In the genomic region with DNA sequence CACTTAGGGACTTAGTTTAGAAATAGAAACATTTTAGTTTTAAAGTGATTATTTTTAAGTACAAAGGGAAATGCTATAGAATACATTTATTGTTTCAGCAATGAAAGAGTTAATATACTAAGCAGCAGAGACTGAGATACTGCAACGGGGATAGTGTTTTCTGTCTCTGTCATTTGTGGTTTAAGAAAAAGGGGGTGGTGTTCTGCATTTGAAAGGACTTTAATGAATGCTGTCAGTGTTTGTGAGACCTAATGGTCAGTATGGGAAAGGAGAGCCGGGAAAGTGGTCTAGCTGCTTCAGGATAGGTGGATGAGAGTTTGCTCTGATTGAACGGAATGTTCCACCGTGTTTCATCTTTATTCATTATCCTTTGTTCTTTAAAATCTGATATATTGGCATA, we compare ENCODE assay signal across 10 cellular contexts. TPM values are rescaled to one million over a fixed set of nuclear protein-coding genes. Genes with fewer than 3 reads are reported as not detected.
DNase-seq lines count a peak whose midpoint lies in the region; ATAC-seq and FAIRE-seq lines count a peak whose summit lies in the region.
"Had no signal": no experiment of that assay in that cellular context is flagged by ENCODE, and none has a peak within 500 bp of the region (broad histone marks: within the 10 kb centered on the region; RNA-seq: fewer than 3 reads in every experiment).

A gene with protein sequence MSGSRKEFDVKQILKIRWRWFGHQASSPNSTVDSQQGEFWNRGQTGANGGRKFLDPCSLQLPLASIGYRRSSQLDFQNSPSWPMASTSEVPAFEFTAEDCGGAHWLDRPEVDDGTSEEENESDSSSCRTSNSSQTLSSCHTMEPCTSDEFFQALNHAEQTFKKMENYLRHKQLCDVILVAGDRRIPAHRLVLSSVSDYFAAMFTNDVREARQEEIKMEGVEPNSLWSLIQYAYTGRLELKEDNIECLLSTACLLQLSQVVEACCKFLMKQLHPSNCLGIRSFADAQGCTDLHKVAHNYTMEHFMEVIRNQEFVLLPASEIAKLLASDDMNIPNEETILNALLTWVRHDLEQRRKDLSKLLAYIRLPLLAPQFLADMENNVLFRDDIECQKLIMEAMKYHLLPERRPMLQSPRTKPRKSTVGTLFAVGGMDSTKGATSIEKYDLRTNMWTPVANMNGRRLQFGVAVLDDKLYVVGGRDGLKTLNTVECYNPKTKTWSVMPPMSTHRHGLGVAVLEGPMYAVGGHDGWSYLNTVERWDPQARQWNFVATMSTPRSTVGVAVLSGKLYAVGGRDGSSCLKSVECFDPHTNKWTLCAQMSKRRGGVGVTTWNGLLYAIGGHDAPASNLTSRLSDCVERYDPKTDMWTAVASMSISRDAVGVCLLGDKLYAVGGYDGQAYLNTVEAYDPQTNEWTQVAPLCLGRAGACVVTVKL (plus strand): TSS at position 139 of the 400 bp plus-strand sequence. CDS start 421 bp downstream, outside the sequence.

- H3K4me1 Mint-ChIP-seq in T-helper 17 cell = peaks cover 22% of the 10 kb centered on the region
- H3K4me1 Mint-ChIP-seq in stimulated activated naive B cell treated with anti-CD40 and anti-IgM and Interleukin-4, amounts not matched to agents 10 μg/mL and 1 μg/mL and 100 μg/mL, for 72 hours = peaks cover 21 to 36% of the 10 kb centered on the region in 2 donors

- no peak within 1 kb of the TSS for H4K8ac ChIP-seq in trophoblast cell (ENCODE audit: low read depth, low read length)

- peak; percentile 67 for FAIRE-seq in G401.6 (lab: Jason Lieb, UNC)

- H3K27ac ChIP-seq in trophoblast cell (ENCODE audit: low read depth, low read length) = no peak within 1 kb of the TSS
- H3K27ac ChIP-seq: coronary artery had no signal

- H3K14ac ChIP-seq in trophoblast cell (ENCODE audit: low read length) = no peak within 1 kb of the TSS

- no peak within 1 kb of the TSS for H3K4me3 ChIP-seq in trophoblast cell (ENCODE audit: low read depth, low read length)
- H3K4me3 ChIP-seq: coronary artery had no signal

- H3K4me1 ChIP-seq in trophoblast cell (ENCODE audit: control insufficient read depth in 1 of 2, insufficient read depth in 2 of 2, low read length in 2 of 2) = peaks cover 0 to 5% of the 10 kb centered on the region in 2 experiments

- H3K79me2 ChIP-seq in trophoblast cell (ENCODE audit: control insufficient read depth, insufficient read depth, low read length, poor library complexity) = no peaks in the 10 kb centered on the region

- no peak within 1 kb of the TSS for H4K91ac ChIP-seq in trophoblast cell (ENCODE audit: low read depth, low read length)

- WGBS in trophoblast cell (ENCODE audit: extremely low coverage, insufficient coverage, insufficient read length) = no CpG with 5 or more reads among the region's 4 CpGs

- H3K36me3 ChIP-seq in trophoblast cell (ENCODE audit: control insufficient read depth in 1 of 2, insufficient read depth in 2 of 2, low read length in 2 of 2) = no peaks in the 10 kb centered on the region

- H3K9me3 Mint-ChIP-seq in stimulated activated naive B cell treated with anti-CD40 and anti-IgM and Interleukin-4, amounts not matched to agents 10 μg/mL and 1 μg/mL and 100 μg/mL, for 72 hours = no peaks in the 10 kb centered on the region

- no peak within 1 kb of the TSS for H2BK5ac ChIP-seq in trophoblast cell (ENCODE audit: low read depth, low read length, poor library complexity)

- ATAC-seq in T-helper 17 cell = no peak
- ATAC-seq in left ventricle myocardium superior = no peak
- no peak for ATAC-seq in GM21717 (IDR thresholded peaks at IDR 0.05; ENCODE audit: unreplicated experiment)
- ATAC-seq in HG03342 (IDR thresholded peaks at IDR 0.05; ENCODE audit: unreplicated experiment) = no peak
- ATAC-seq in stimulated activated naive B cell treated with anti-CD40 and anti-IgM and Interleukin-4, amounts not matched to agents 10 μg/mL and 1 μg/mL and 100 μg/mL, for 72 hours (replicated peaks) = no peak

- no peaks in the 10 kb centered on the region for H3K27me3 ChIP-seq in trophoblast cell (ENCODE audit: insufficient read depth, low read length)

- no peak within 1 kb of the TSS for H3K18ac ChIP-seq in trophoblast cell (ENCODE audit: low read length)

- H2AK5ac ChIP-seq in trophoblast cell (ENCODE audit: low read length) = no peak within 1 kb of the TSS

- H3K4me2 ChIP-seq in trophoblast cell (ENCODE audit: low read length) = peak within 1 kb of the TSS; percentile 59

- no peak within 1 kb of the TSS for H3K9ac ChIP-seq in trophoblast cell (ENCODE audit: low read length)

- H2BK12ac ChIP-seq in trophoblast cell (ENCODE audit: low read length) = no peak within 1 kb of the TSS

- no peak within 1 kb of the TSS for H4K12ac ChIP-seq in trophoblast cell (ENCODE audit: low read depth, low read length)

- no peaks in the 10 kb centered on the region for H3K79me1 ChIP-seq in trophoblast cell (ENCODE audit: low read length)

- no peak within 1 kb of the TSS for H2BK120ac ChIP-seq in trophoblast cell (ENCODE audit: insufficient read depth, low read length, poor library complexity)

- intact Hi-C loops in left ventricle myocardium superior (cut with micrococcal nuclease) = no loop called here

- no peak within 1 kb of the TSS for H3K23ac ChIP-seq in trophoblast cell (ENCODE audit: low read length)

- H3K36me3 Mint-ChIP-seq in T-helper 17 cell (ENCODE audit: low read depth) = no peaks in the 10 kb centered on the region
- H3K36me3 Mint-ChIP-seq in stimulated activated naive B cell treated with anti-CD40 and anti-IgM and Interleukin-4, amounts not matched to agents 10 μg/mL and 1 μg/mL and 100 μg/mL, for 72 hours = peaks cover 2 to 10% of the 10 kb centered on the region in 2 donors

- DNase-seq in T-helper 17 cell (no peak), left ventricle myocardium superior (no peak), trophoblast cell (no peak), D341Med (ENCODE audit: low spot score) (no peak)
- no peak for DNase-seq in stimulated activated naive B cell treated with anti-CD40 and anti-IgM and Interleukin-4, amounts not matched to agents 10 μg/mL and 1 μg/mL and 100 μg/mL, for 72 hours
- DNase-seq: NCI-H187 treated with DMSO at 0.1 percent for 48 hours had no signal

- no peaks in the 10 kb centered on the region for H3K9me3 ChIP-seq in T-helper 17 cell (ENCODE audit: control insufficient read depth, low read length, poor library complexity, severe bottlenecking)
- H3K9me3 ChIP-seq in trophoblast cell (ENCODE audit: insufficient read depth, low read depth, low read length) = no peaks in the 10 kb centered on the region

- no peak within 1 kb of the TSS for H3K27ac Mint-ChIP-seq in T-helper 17 cell
- H3K27ac Mint-ChIP-seq in stimulated activated naive B cell treated with anti-CD40 and anti-IgM and Interleukin-4, amounts not matched to agents 10 μg/mL and 1 μg/mL and 100 μg/mL, for 72 hours = no peak within 1 kb of the TSS

- H3K4ac ChIP-seq in trophoblast cell (ENCODE audit: low read depth, low read length) = no peak within 1 kb of the TSS

- H2AFZ ChIP-seq in trophoblast cell (ENCODE audit: insufficient read depth, low read length, poor library complexity) = no peak within 1 kb of the TSS

- H3K4me3 Mint-ChIP-seq in T-helper 17 cell = no peak within 1 kb of the TSS
- peak within 1 kb of the TSS in 1 of 2 donors; percentile 51 for H3K4me3 Mint-ChIP-seq in stimulated activated naive B cell treated with anti-CD40 and anti-IgM and Interleukin-4, amounts not matched to agents 10 μg/mL and 1 μg/mL and 100 μg/mL, for 72 hours

- H3K27me3 Mint-ChIP-seq in T-helper 17 cell = no peaks in the 10 kb centered on the region
- H3K27me3 Mint-ChIP-seq in stimulated activated naive B cell treated with anti-CD40 and anti-IgM and Interleukin-4, amounts not matched to agents 10 μg/mL and 1 μg/mL and 100 μg/mL, for 72 hours = no peaks in the 10 kb centered on the region

RNA-seq across cellular contexts. Expression of the gene that starts here (rescaled TPM):
- total RNA-seq in T-helper 17 cell = 10 to 100 TPM; 34.3 to 44.4 TPM
- 13.5 TPM for total RNA-seq in left ventricle myocardium superior
- 15.0 and 15.9 TPM in 2 replicates for polyA plus RNA-seq in trophoblast cell (2013)
